16 cellular contexts compared by ENCODE assay signal in genomic region chr19:10639836-10640235, GRCh38. TPM values are rescaled to one million over a fixed set of nuclear protein-coding genes. Genes with fewer than 3 reads are reported as not detected.
DNase-seq lines count a peak whose midpoint lies in the region; ATAC-seq and TF ChIP-seq lines count a peak whose summit lies in the region.
"Had no signal": no experiment of that assay in that cellular context is flagged by ENCODE, and none has a peak within 500 bp of the region (broad histone marks: within the 10 kb centered on the region; RNA-seq: fewer than 3 reads in every experiment).

No MANE protein-coding gene starts in this region.

- CTCF ChIA-PET in activated CD8-positive, alpha-beta T cell treated with anti-CD3 and anti-CD28 coated beads for 36 hours (lab: Charles Lee) = interaction anchor here (1.8 to 14.8 kb wide), 2 partner anchors 44 to 58 kb away, joined by 4 to 409 read pairs; no protein-coding TSS in a partner anchor
- CTCF ChIA-PET in activated CD8-positive, alpha-beta T cell treated with anti-CD3 and anti-CD28 coated beads, Interleukin-2, amount 10 ng/mL, durations not matched to agents 7 days and 5 days (lab: Charles Lee) = interaction anchor here (13.9 kb wide), 1 partner anchor 58 kb away, joined by 421 read pairs; no protein-coding TSS in a partner anchor
- CTCF ChIA-PET in activated B cell treated with CpG ODN at 0.5 μM for 24 hours (lab: Charles Lee) = interaction anchor here (13.5 kb wide), 1 partner anchor 58 kb away, joined by 353 read pairs; no protein-coding TSS in a partner anchor

- H3K36me3 ChIP-seq in upper lobe of right lung = peaks cover 93% of the 10 kb centered on the region

- no peaks in the 10 kb centered on the region for H3K27me3 Mint-ChIP-seq in activated CD8-positive, alpha-beta T cell treated with anti-CD3 and anti-CD28 coated beads for 36 hours
- no peaks in the 10 kb centered on the region for H3K27me3 Mint-ChIP-seq in activated CD8-positive, alpha-beta T cell treated with anti-CD3 and anti-CD28 coated beads, Interleukin-2, amount 10 ng/mL, durations not matched to agents 7 days and 5 days (ENCODE audit: low read depth)
- H3K27me3 Mint-ChIP-seq in IgD-negative memory B cell = no peaks in the 10 kb centered on the region
- no peaks in the 10 kb centered on the region for H3K27me3 Mint-ChIP-seq in activated B cell treated with CpG ODN at 0.5 μM for 24 hours
- H3K27me3 Mint-ChIP-seq: activated CD4-positive, alpha-beta T cell treated with anti-CD3 and anti-CD28 coated beads, Interleukin-2, amount 10 ng/mL, durations not matched to agents 24 days and 14 days had no signal

- peak overlapping the region; percentile 34 for H3K27ac Mint-ChIP-seq in activated CD8-positive, alpha-beta T cell treated with anti-CD3 and anti-CD28 coated beads for 36 hours
- no peak overlapping the region for H3K27ac Mint-ChIP-seq in activated CD8-positive, alpha-beta T cell treated with anti-CD3 and anti-CD28 coated beads, Interleukin-2, amount 10 ng/mL, durations not matched to agents 7 days and 5 days
- H3K27ac Mint-ChIP-seq in IgD-negative memory B cell (peak overlapping the region; percentile 60 to 98 (median 87)), activated B cell treated with CpG ODN at 0.5 μM for 24 hours (peak overlapping the region; percentile 84)

- H3K27ac ChIP-seq in upper lobe of right lung = peak overlapping the region; percentile 58
- H3K27ac ChIP-seq: pancreas, transverse colon had no signal

- peaks cover 57% of the 10 kb centered on the region for H3K36me3 Mint-ChIP-seq in activated CD8-positive, alpha-beta T cell treated with anti-CD3 and anti-CD28 coated beads for 36 hours (ENCODE audit: low read depth)
- H3K36me3 Mint-ChIP-seq in activated CD8-positive, alpha-beta T cell treated with anti-CD3 and anti-CD28 coated beads, Interleukin-2, amount 10 ng/mL, durations not matched to agents 7 days and 5 days (ENCODE audit: low read depth) = peaks cover 66% of the 10 kb centered on the region
- no peaks in the 10 kb centered on the region for H3K36me3 Mint-ChIP-seq in IgD-negative memory B cell
- peaks cover 84% of the 10 kb centered on the region for H3K36me3 Mint-ChIP-seq in activated B cell treated with CpG ODN at 0.5 μM for 24 hours (ENCODE audit: low read depth)

- POLR2A ChIA-PET in activated CD8-positive, alpha-beta T cell treated with anti-CD3 and anti-CD28 coated beads for 36 hours (lab: Charles Lee) = interaction anchor here (0.6 to 1.0 kb wide), 2 partner anchors 17 to 36 kb away, joined by 3 read pairs; no protein-coding TSS in a partner anchor
- POLR2A ChIA-PET in activated CD8-positive, alpha-beta T cell treated with anti-CD3 and anti-CD28 coated beads, Interleukin-2, amount 10 ng/mL, durations not matched to agents 7 days and 5 days (lab: Charles Lee) = interaction anchor here (1.0 kb wide), 1 partner anchor 13 kb away, joined by 3 read pairs; no protein-coding TSS in a partner anchor
- POLR2A ChIA-PET in activated B cell treated with CpG ODN at 0.5 μM for 24 hours (lab: Charles Lee) = interaction anchor here (0.6 to 2.7 kb wide), 4 partner anchors 13 to 38 kb away, joined by 3 to 13 read pairs (median 4); no protein-coding TSS in a partner anchor

- H3K9me3 ChIP-seq in upper lobe of right lung = no peaks in the 10 kb centered on the region
- H3K9me3 ChIP-seq: pancreas, transverse colon had no signal

- peaks cover 32% of the 10 kb centered on the region for H3K4me1 ChIP-seq in upper lobe of right lung

- intact Hi-C loops in activated CD8-positive, alpha-beta T cell treated with anti-CD3 and anti-CD28 coated beads for 36 hours (cut with micrococcal nuclease) = loop anchor here (5.0 kb wide), 1 partner anchor 38 kb away; no protein-coding TSS in a partner anchor
- intact Hi-C loops in activated B cell treated with CpG ODN at 0.5 μM for 24 hours (cut with micrococcal nuclease) = loop anchor here (1.0 kb wide), 1 partner anchor 37 kb away; no protein-coding TSS in a partner anchor
- intact Hi-C loops in upper lobe of right lung (cut with DNase I) = no loop called here
- intact Hi-C loops in left colon (cut with DNase I, micrococcal nuclease) = loop anchor here (5.0 kb wide), 2 partner anchors 53 to 58 kb away; partner anchors contain the start of gene AP1M2 (in 1 of the 2)

- no peak for TF ChIP-seq CTCF in activated CD8-positive, alpha-beta T cell treated with anti-CD3 and anti-CD28 coated beads for 36 hours (IDR thresholded peaks at IDR 0.05)
- no peak for TF ChIP-seq CTCF in activated B cell treated with CpG ODN at 0.5 μM for 24 hours (IDR thresholded peaks at IDR 0.05)
- TF ChIP-seq CTCF in upper lobe of right lung (IDR thresholded peaks at IDR 0.05) = no peak

- H3K4me3 Mint-ChIP-seq in activated CD8-positive, alpha-beta T cell treated with anti-CD3 and anti-CD28 coated beads for 36 hours = no peak overlapping the region
- no peak overlapping the region for H3K4me3 Mint-ChIP-seq in activated CD8-positive, alpha-beta T cell treated with anti-CD3 and anti-CD28 coated beads, Interleukin-2, amount 10 ng/mL, durations not matched to agents 7 days and 5 days
- H3K4me3 Mint-ChIP-seq in IgD-negative memory B cell (peak overlapping the region in 3 of 4 donors; percentile 30 to 90 (median 73)), activated B cell treated with CpG ODN at 0.5 μM for 24 hours (peak overlapping the region; percentile 46)
- H3K4me3 Mint-ChIP-seq: activated CD4-positive, alpha-beta T cell treated with anti-CD3 and anti-CD28 coated beads, Interleukin-2, amount 10 ng/mL, durations not matched to agents 24 days and 14 days had no signal

- H3K9me3 Mint-ChIP-seq in activated CD8-positive, alpha-beta T cell treated with anti-CD3 and anti-CD28 coated beads for 36 hours = no peaks in the 10 kb centered on the region
- no peaks in the 10 kb centered on the region for H3K9me3 Mint-ChIP-seq in activated CD8-positive, alpha-beta T cell treated with anti-CD3 and anti-CD28 coated beads, Interleukin-2, amount 10 ng/mL, durations not matched to agents 7 days and 5 days (ENCODE audit: insufficient read depth)
- H3K9me3 Mint-ChIP-seq in IgD-negative memory B cell (no peaks in the 10 kb centered on the region), activated B cell treated with CpG ODN at 0.5 μM for 24 hours (no peaks in the 10 kb centered on the region)
- H3K9me3 Mint-ChIP-seq: activated CD4-positive, alpha-beta T cell treated with anti-CD3 and anti-CD28 coated beads, Interleukin-2, amount 10 ng/mL, durations not matched to agents 24 days and 14 days had no signal

- peaks cover 51% of the 10 kb centered on the region for H3K4me1 Mint-ChIP-seq in activated CD8-positive, alpha-beta T cell treated with anti-CD3 and anti-CD28 coated beads for 36 hours (ENCODE audit: low read depth)
- peaks cover 56% of the 10 kb centered on the region for H3K4me1 Mint-ChIP-seq in activated CD8-positive, alpha-beta T cell treated with anti-CD3 and anti-CD28 coated beads, Interleukin-2, amount 10 ng/mL, durations not matched to agents 7 days and 5 days (ENCODE audit: low read depth)
- H3K4me1 Mint-ChIP-seq in IgD-negative memory B cell (peaks cover 14 to 17% (median 15%) of the 10 kb centered on the region in 3 donors), activated B cell treated with CpG ODN at 0.5 μM for 24 hours (peaks cover 40% of the 10 kb centered on the region)

- DNase-seq in activated CD8-positive, alpha-beta T cell treated with anti-CD3 and anti-CD28 coated beads for 36 hours = no peak
- DNase-seq in activated CD8-positive, alpha-beta T cell treated with anti-CD3 and anti-CD28 coated beads, Interleukin-2, amount 10 ng/mL, durations not matched to agents 7 days and 5 days = no peak
- DNase-seq in activated B cell treated with CpG ODN at 0.5 μM for 24 hours = no peak
- DNase-seq in upper lobe of right lung = no peak
- DNase-seq in left colon = no peak
- no peak for DNase-seq in NCI-H1092 treated with DMSO at 0.1 percent for 48 hours (lab: John Stamatoyannopoulos, UW)
- DNase-seq: activated CD4-positive, alpha-beta T cell treated with anti-CD3 and anti-CD28 coated beads, Interleukin-2, amount 10 ng/mL, durations not matched to agents 24 days and 14 days; GOT3; NCI-H2107; pancreas had no signal

- no peaks in the 10 kb centered on the region for H3K27me3 ChIP-seq in upper lobe of right lung
- H3K27me3 ChIP-seq: pancreas, transverse colon had no signal

- no peak for ATAC-seq in activated CD8-positive, alpha-beta T cell treated with anti-CD3 and anti-CD28 coated beads for 36 hours
- ATAC-seq in activated CD8-positive, alpha-beta T cell treated with anti-CD3 and anti-CD28 coated beads, Interleukin-2, amount 10 ng/mL, durations not matched to agents 7 days and 5 days = no peak
- ATAC-seq in activated B cell treated with CpG ODN at 0.5 μM for 24 hours (ENCODE audit: low read depth) = peak; percentile 86
- peak; percentile 60 for ATAC-seq in upper lobe of right lung
- no peak for ATAC-seq in left colon
- ATAC-seq in GM21619 (IDR thresholded peaks at IDR 0.05; ENCODE audit: unreplicated experiment) = no peak
- ATAC-seq: Right ventricle myocardium inferior had no signal

- no peak overlapping the region for H3K4me3 ChIP-seq in upper lobe of right lung
- H3K4me3 ChIP-seq: pancreas, skin epidermis, transverse colon had no signal

RNA-seq across cellular contexts. Expression of gene ILF3, which starts 14.3 kb away (rescaled TPM):
- total RNA-seq in activated CD8-positive, alpha-beta T cell treated with anti-CD3 and anti-CD28 coated beads for 36 hours = 100 to 1,000 TPM; 435 to 450 TPM
- 100 to 1,000 TPM; 407 to 408 TPM for total RNA-seq in activated CD8-positive, alpha-beta T cell treated with anti-CD3 and anti-CD28 coated beads, Interleukin-2, amount 10 ng/mL, durations not matched to agents 7 days and 5 days
- polyA plus RNA-seq in IgD-negative memory B cell = 106 TPM
- 373 and 399 TPM in 2 replicates for total RNA-seq in activated B cell treated with CpG ODN at 0.5 μM for 24 hours
- total RNA-seq in upper lobe of right lung = 182 TPM
- 100 to 1,000 TPM; 129 to 181 TPM for total RNA-seq in left colon

RNA-seq across cellular contexts. Expression of gene SLC44A2, which starts 14.5 kb away (rescaled TPM):
- 10 to 100 TPM; 66.0 to 71.4 TPM for total RNA-seq in activated CD8-positive, alpha-beta T cell treated with anti-CD3 and anti-CD28 coated beads for 36 hours
- 100 to 1,000 TPM; 112 to 121 TPM for total RNA-seq in activated CD8-positive, alpha-beta T cell treated with anti-CD3 and anti-CD28 coated beads, Interleukin-2, amount 10 ng/mL, durations not matched to agents 7 days and 5 days
- 332 TPM for polyA plus RNA-seq in IgD-negative memory B cell
- total RNA-seq in activated B cell treated with CpG ODN at 0.5 μM for 24 hours (195 and 213 TPM in 2 replicates), upper lobe of right lung (293 TPM), left colon (100 to 1,000 TPM; 124 to 153 TPM)

RNA-seq across cellular contexts. Expression of gene AP1M2, which starts 52.7 kb away (rescaled TPM):
- total RNA-seq in activated CD8-positive, alpha-beta T cell treated with anti-CD3 and anti-CD28 coated beads for 36 hours = not detected
- not detected for total RNA-seq in activated CD8-positive, alpha-beta T cell treated with anti-CD3 and anti-CD28 coated beads, Interleukin-2, amount 10 ng/mL, durations not matched to agents 7 days and 5 days
- not detected for polyA plus RNA-seq in IgD-negative memory B cell
- total RNA-seq in activated B cell treated with CpG ODN at 0.5 μM for 24 hours (not detected in 2 replicates), upper lobe of right lung (37.8 TPM), left colon (100 to 1,000 TPM; 116 to 158 TPM)
- total RNA-seq: activated CD4-positive, alpha-beta T cell treated with anti-CD3 and anti-CD28 coated beads, Interleukin-2, amount 10 ng/mL, durations not matched to agents 24 days and 14 days; cardiac septum; Right ventricle myocardium inferior had no signal

Comparison
In these comparisons a context has a peak if more than half of its experiments do, and no peak if none do; other contexts are left out.
1. ATAC-seq: peak in activated B cell treated with CpG ODN at 0.5 μM for 24 hours (single experiment) and upper lobe of right lung (single experiment); none in activated CD8-positive, alpha-beta T cell treated with anti-CD3 and anti-CD28 coated beads for 36 hours (single experiment), activated CD8-positive, alpha-beta T cell treated with anti-CD3 and anti-CD28 coated beads, Interleukin-2, amount 10 ng/mL, durations not matched to agents 7 days and 5 days (single experiment), left colon (single experiment) and GM21619 (single experiment).
2. H3K4me3 Mint-ChIP-seq: peak in IgD-negative memory B cell (3 of 4) and activated B cell treated with CpG ODN at 0.5 μM for 24 hours (single experiment); none in activated CD8-positive, alpha-beta T cell treated with anti-CD3 and anti-CD28 coated beads for 36 hours (single experiment) and activated CD8-positive, alpha-beta T cell treated with anti-CD3 and anti-CD28 coated beads, Interleukin-2, amount 10 ng/mL, durations not matched to agents 7 days and 5 days (single experiment).
3. RNA of gene AP1M2, which starts 52.7 kb away (total RNA-seq): 116 to 158 TPM in left colon and 37.8 TPM in upper lobe of right lung (single experiment); not detected in activated CD8-positive, alpha-beta T cell treated with anti-CD3 and anti-CD28 coated beads for 36 hours, not detected in activated CD8-positive, alpha-beta T cell treated with anti-CD3 and anti-CD28 coated beads, Interleukin-2, amount 10 ng/mL, durations not matched to agents 7 days and 5 days and not detected in activated B cell treated with CpG ODN at 0.5 μM for 24 hours; every median in the first group is over 10 times any median in the second.